8 cellular contexts compared by ENCODE assay signal in the genomic region with DNA sequence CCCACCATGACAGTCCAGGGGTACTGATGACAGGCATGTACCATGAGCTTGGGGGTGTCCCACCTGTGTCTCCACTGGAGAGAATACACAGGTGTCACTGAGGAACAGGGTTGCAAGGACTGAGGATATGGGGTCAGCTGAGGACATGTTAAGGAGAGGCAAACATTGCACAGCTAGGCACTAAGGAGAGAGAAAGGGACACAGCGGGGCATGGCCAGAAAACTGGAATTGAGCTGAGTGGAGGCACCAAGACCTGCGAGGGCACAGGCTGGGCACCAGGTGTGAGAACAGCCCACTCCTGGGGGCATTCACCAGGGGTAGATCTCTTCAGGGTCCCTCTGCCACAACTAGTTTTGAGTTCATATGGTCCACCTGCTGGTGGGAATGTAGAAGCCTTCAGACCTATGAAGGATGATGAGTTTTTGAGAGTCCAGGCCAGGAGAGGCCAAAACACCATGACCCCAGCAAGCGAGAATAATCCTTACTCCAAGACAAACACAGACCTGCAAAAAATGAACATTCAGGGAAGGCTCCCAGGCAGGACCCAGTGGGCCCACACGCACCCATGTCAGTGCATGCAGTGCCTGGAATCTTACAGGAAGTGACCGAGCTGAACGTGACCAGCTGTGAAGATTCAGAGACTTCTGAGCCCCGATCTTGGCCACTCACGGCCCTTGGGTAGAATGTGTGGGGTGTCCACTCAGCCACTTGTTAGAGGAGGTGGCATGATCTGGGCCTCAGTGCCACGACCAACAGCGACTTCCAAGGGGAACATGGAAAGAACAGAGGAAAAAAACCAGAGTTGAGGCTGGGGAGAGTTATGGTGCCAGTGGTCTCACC. TPM values are rescaled to one million over a fixed set of nuclear protein-coding genes. Genes with fewer than 3 reads are reported as not detected.
A peak's percentile ranks its signal among the peaks of the same experiment; 100 is the strongest.
DNase-seq lines count a peak whose midpoint lies in the region; ATAC-seq, FAIRE-seq and TF ChIP-seq lines count a peak whose summit lies in the region.

No MANE protein-coding gene starts in this region.

- H3K27ac ChIP-seq in duodenal mucosa (ENCODE audit: low read depth, low read length) (no peak overlapping the region), pancreas (no peak overlapping the region)

- TF ChIP-seq CTCF in NB4 (IDR thresholded peaks at IDR 0.05; ENCODE audit: low read depth, low read length) (peak; percentile 23), pancreas (IDR thresholded peaks at IDR 0.05) (no peak), omental fat pad (IDR thresholded peaks at IDR 0.05) (no peak)

- in situ Hi-C loops in G401 (cut with HindIII; ENCODE audit: low sequenced_read_pairs): no loop called here

- FAIRE-seq in pancreas (lab: Jason Lieb, UNC) (no peak), frontal cortex (lab: Jason Lieb, UNC) (no peak)

- ATAC-seq in pancreas (no peak), omental fat pad (ENCODE audit: low FRiP score) (no peak)

- H3K4me3 ChIP-seq in NB4 (ENCODE audit: low read depth, low read length): peak overlapping the region; percentile 69
- H3K4me3 ChIP-seq in duodenal mucosa (ENCODE audit: low read depth in 1 of 2, low read length in 2 of 2): peak overlapping the region; percentile 75 to 98
- H3K4me3 ChIP-seq in pancreas: peak overlapping the region in 3 of 4 donors; percentile 89 to 98 (median 97)

- no peaks in the 10 kb centered on the region for H3K9me3 ChIP-seq in duodenal mucosa (ENCODE audit: control insufficient read depth in 1 of 2, low read length in 2 of 2)
- H3K9me3 ChIP-seq in pancreas: no peaks in the 10 kb centered on the region

- peak overlapping the region in 1 of 2 donors; percentile 74 for H3K9ac ChIP-seq in duodenal mucosa (ENCODE audit: low read depth in 1 of 2, low read length in 2 of 2)

- DNase-seq in G401 (ENCODE audit: low spot score): peak; percentile 28
- DNase-seq in NB4 (ENCODE audit: low read depth): peak; percentile 47
- DNase-seq in pancreas: no peak
- DNase-seq in omental fat pad (ENCODE audit: low spot score): no peak
- DNase-seq in DMS79 treated with DMSO at 0.1 percent for 48 hours (lab: John Stamatoyannopoulos, UW): no peak
- DNase-seq in head of caudate nucleus: no peak
- DNase-seq in frontal cortex (ENCODE audit: low spot score in 2 of 2): no peak

- H3K36me3 ChIP-seq in duodenal mucosa (ENCODE audit: control insufficient read depth in 1 of 2, insufficient read depth in 2 of 2, low read length in 2 of 2) (no peaks in the 10 kb centered on the region), pancreas (no peaks in the 10 kb centered on the region)

- 47 to 57% methylated on average over 10 of the region's 10 CpGs for WGBS in pancreas, 2 donors

- H3K4me1 ChIP-seq in duodenal mucosa (ENCODE audit: control insufficient read depth in 1 of 2, insufficient read depth in 2 of 2, low read length in 2 of 2) (peaks cover 16 to 30% of the 10 kb centered on the region in 2 donors), pancreas (peaks cover 0 to 13% (median 10%) of the 10 kb centered on the region in 3 donors)

- intact Hi-C loops in pancreas (cut with DNase I) (no loop called here), head of caudate nucleus (cut with DNase I) (no loop called here)

- TF ChIP-seq POLR2A in NB4 (IDR thresholded peaks at IDR 0.05; ENCODE audit: extremely low read depth, insufficient read length): no peak

- no peaks in the 10 kb centered on the region for H3K27me3 ChIP-seq in duodenal mucosa (ENCODE audit: control insufficient read depth in 1 of 2, insufficient read depth in 2 of 2, low read length in 2 of 2)
- H3K27me3 ChIP-seq in pancreas: no peaks in the 10 kb centered on the region

RNA-seq across cellular contexts. Expression of a gene that starts 1.4 kb away (rescaled TPM):
- total RNA-seq in G401 (2014; rRNA removed; shearing (Covaris generic)): 25.8 and 60.2 TPM in 2 replicates
- total RNA-seq in pancreas (1 to 10 TPM; 4.3 to 8.5 (median 5.1) TPM), omental fat pad (10 to 100 TPM in 2 of 4 donors, 1 to 10 TPM in 2; 7.9 to 34.1 (median 9.2) TPM), frontal cortex (11.8 TPM)
- 1 to 10 TPM; 4.1 to 6.5 TPM for polyA plus RNA-seq in pancreas

RNA-seq across cellular contexts. Expression of a gene that starts 11.6 kb away (rescaled TPM):
- total RNA-seq in G401 (2014; rRNA removed; shearing (Covaris generic)): not detected in 2 replicates
- total RNA-seq in pancreas (not detected), omental fat pad (not detected), frontal cortex (not detected)
- polyA plus RNA-seq in pancreas: not detected

RNA-seq across cellular contexts. Expression of a gene that starts 20.0 kb away (rescaled TPM):
- total RNA-seq in G401 (2014; rRNA removed; shearing (Covaris generic)): 2,081 and 2,975 TPM in 2 replicates
- 1,000 to 10,000 TPM in 2 of 6 donors, 100 to 1,000 TPM in 4; 637 to 1,373 (median 887) TPM for total RNA-seq in pancreas
- 100 to 1,000 TPM; 699 to 891 TPM for polyA plus RNA-seq in pancreas
- 1,000 to 10,000 TPM; 1,379 to 1,993 (median 1,504) TPM for total RNA-seq in omental fat pad
- 2,200 TPM for total RNA-seq in frontal cortex

RNA-seq across cellular contexts. Expression of a gene that starts 26.2 kb away (rescaled TPM):
- 9.2 and 9.6 TPM in 2 replicates for total RNA-seq in G401 (2014; rRNA removed; shearing (Covaris generic))
- total RNA-seq in pancreas: 1 to 10 TPM; 1.1 to 1.9 (median 1.7) TPM
- polyA plus RNA-seq in pancreas: 1 to 10 TPM; 3.1 to 3.8 TPM
- total RNA-seq in omental fat pad: 1 to 10 TPM in 3 of 4 donors, under 1 TPM in 1; 0.48 to 4.4 (median 2.1) TPM
- total RNA-seq in frontal cortex: 2.4 TPM

RNA-seq across cellular contexts. Expression of a gene that starts 32.9 kb away (rescaled TPM):
- not detected in 2 replicates for total RNA-seq in G401 (2014; rRNA removed; shearing (Covaris generic))
- total RNA-seq in pancreas (1 to 10 TPM; 1.4 to 6.1 (median 2.1) TPM), omental fat pad (1 to 10 TPM; 4.0 to 8.2 (median 4.6) TPM), frontal cortex (15.9 TPM)
- 1 to 10 TPM; 1.1 to 2.0 TPM for polyA plus RNA-seq in pancreas

Comparison
In these comparisons a context has a peak if more than half of its experiments do, and no peak if none do; other contexts are left out.
1. DNase-seq: peak in G401 (single experiment) and NB4 (single experiment); none in pancreas (0 of 6), omental fat pad (single experiment), DMS79 treated with DMSO at 0.1 percent for 48 hours (single experiment), head of caudate nucleus (0 of 42) and frontal cortex (0 of 2).
2. Peak in every context shown above with its lines, with median percentiles within 50 percentile points of each other: H3K4me3 ChIP-seq.